In genomic region chr10:125008689-125009579, GRCh38 we compare ENCODE assay signal across 15 cellular contexts.
A peak's percentile ranks its signal among the peaks of the same experiment; 100 is the strongest.
DNase-seq lines count a peak whose midpoint lies in the region; ATAC-seq and TF ChIP-seq lines count a peak whose summit lies in the region.
"Had no signal": no experiment of that assay in that cellular context is flagged by ENCODE, and none has a peak within 500 bp of the region (broad histone marks: within the 10 kb centered on the region; RNA-seq: fewer than 3 reads in every experiment).

No MANE protein-coding gene starts in this region.

- WGBS in esophagus squamous epithelium, 2 donors: 58 to 70% methylated on average over 13 to 15 of the region's 22 CpGs
- 78% methylated on average over 22 of the region's 22 CpGs for WGBS in urinary bladder

- no peak overlapping the region for H2AFZ ChIP-seq in neural progenitor cell (replicated peaks)

- peak overlapping the region; percentile 3 for H3K4me2 ChIP-seq in neural progenitor cell

- H3K9me3 ChIP-seq in right atrium auricular region (no peaks in the 10 kb centered on the region), esophagus squamous epithelium (no peaks in the 10 kb centered on the region), neural progenitor cell (ENCODE audit: low read depth) (no peaks in the 10 kb centered on the region)
- H3K9me3 ChIP-seq: upper lobe of left lung had no signal

- H3K4me1 Mint-ChIP-seq in neural progenitor cell: peaks cover 34% of the 10 kb centered on the region
- H3K4me1 Mint-ChIP-seq: activated T-helper 17 cell treated with anti-CD3 and anti-CD28 coated beads, Interleukin-2, amount 50 U/mL, for 72 hours had no signal

- no peak for TF ChIP-seq POLR2A in esophagus squamous epithelium (IDR thresholded peaks at IDR 0.05)

- H3K36me3 Mint-ChIP-seq in neural progenitor cell: peaks cover 18% of the 10 kb centered on the region

- no peaks in the 10 kb centered on the region for H3K27me3 ChIP-seq in right atrium auricular region
- H3K27me3 ChIP-seq in esophagus squamous epithelium: no peaks in the 10 kb centered on the region
- H3K27me3 ChIP-seq in neural progenitor cell: no peaks in the 10 kb centered on the region
- H3K27me3 ChIP-seq: upper lobe of left lung had no signal

- H3K4me3 ChIP-seq in right atrium auricular region (no peak overlapping the region), esophagus squamous epithelium (peak overlapping the region in 1 of 4 donors; percentile 39), neural progenitor cell (no peak overlapping the region), urinary bladder (ENCODE audit: low read depth, low read length) (no peak overlapping the region)
- H3K4me3 ChIP-seq: skin epidermis, upper lobe of left lung had no signal

- peak overlapping the region; percentile 12 for H3K27ac Mint-ChIP-seq in neural progenitor cell
- H3K27ac Mint-ChIP-seq: activated T-helper 17 cell treated with anti-CD3 and anti-CD28 coated beads, Interleukin-2, amount 50 U/mL, for 72 hours; T-helper 2 cell treated with Interferon-gamma antibody and Interleukin-4, amounts not matched to agents 5 μg/mL and 100 μg/mL, for 36 hours had no signal

- H3K9me3 Mint-ChIP-seq in neural progenitor cell: no peaks in the 10 kb centered on the region
- H3K9me3 Mint-ChIP-seq: activated T-helper 17 cell treated with anti-CD3 and anti-CD28 coated beads, Interleukin-2, amount 50 U/mL, for 72 hours; T-helper 2 cell treated with Interferon-gamma antibody and Interleukin-4, amounts not matched to agents 5 μg/mL and 100 μg/mL, for 36 hours had no signal

- H3K27me3 Mint-ChIP-seq in neural progenitor cell (ENCODE audit: insufficient read depth, low read depth): peaks cover 2% of the 10 kb centered on the region

- DNase-seq in cardiac septum (ENCODE audit: low spot score): peak; percentile 63
- DNase-seq in right atrium auricular region (ENCODE audit: low spot score): no peak
- DNase-seq in esophagus squamous epithelium (lab: John Stamatoyannopoulos, UW): no peak
- DNase-seq in neural progenitor cell (ENCODE audit: low spot score): peak; percentile 63
- DNase-seq: ACHN, MV-4-11, NCI-H748 treated with DMSO at 0.1 percent for 48 hours, upper lobe of left lung had no signal

- peaks cover 6% of the 10 kb centered on the region for H3F3A ChIP-seq in neural progenitor cell (ENCODE audit: low read depth)

- H3K79me2 ChIP-seq in neural progenitor cell (ENCODE audit: low read depth): peaks cover 95% of the 10 kb centered on the region

- H3K4me1 ChIP-seq in right atrium auricular region (peaks cover 0 to 71% of the 10 kb centered on the region in 2 donors), esophagus squamous epithelium (peaks cover 0 to 74% (median 35%) of the 10 kb centered on the region in 3 donors), neural progenitor cell (peaks cover 28% of the 10 kb centered on the region), urinary bladder (ENCODE audit: insufficient read depth) (no peaks in the 10 kb centered on the region)

- peak overlapping the region; percentile 15 for H3K9ac ChIP-seq in neural progenitor cell

- ATAC-seq in GM18873 (IDR thresholded peaks at IDR 0.05; ENCODE audit: low FRiP score, unreplicated experiment) (no peak), HG02623 (IDR thresholded peaks at IDR 0.05; ENCODE audit: unreplicated experiment) (no peak), HG03521 (IDR thresholded peaks at IDR 0.05; ENCODE audit: unreplicated experiment) (no peak)
- ATAC-seq: activated T-helper 17 cell treated with anti-CD3 and anti-CD28 coated beads, Interleukin-2, amount 50 U/mL, for 72 hours had no signal

- no peak overlapping the region for H3K4me3 Mint-ChIP-seq in neural progenitor cell
- H3K4me3 Mint-ChIP-seq: activated T-helper 17 cell treated with anti-CD3 and anti-CD28 coated beads, Interleukin-2, amount 50 U/mL, for 72 hours; T-helper 2 cell treated with Interferon-gamma antibody and Interleukin-4, amounts not matched to agents 5 μg/mL and 100 μg/mL, for 36 hours had no signal

- H3K27ac ChIP-seq in right atrium auricular region (peak overlapping the region in 1 of 2 donors; percentile 89), esophagus squamous epithelium (peak overlapping the region; percentile 62 to 82 (median 72)), neural progenitor cell (peak overlapping the region; percentile 25), urinary bladder (ENCODE audit: low read depth) (peak overlapping the region; percentile 66)

- no peak for TF ChIP-seq CTCF in right atrium auricular region (IDR thresholded peaks at IDR 0.05)
- no peak for TF ChIP-seq CTCF in esophagus squamous epithelium (IDR thresholded peaks at IDR 0.05)
- TF ChIP-seq CTCF in neural progenitor cell (IDR thresholded peaks at IDR 0.05): peak; percentile 20

- H3K36me3 ChIP-seq in right atrium auricular region (peaks cover 11% of the 10 kb centered on the region), esophagus squamous epithelium (peaks cover 0 to 46% (median 0%) of the 10 kb centered on the region in 3 donors), neural progenitor cell (no peaks in the 10 kb centered on the region), urinary bladder (ENCODE audit: insufficient read depth) (no peaks in the 10 kb centered on the region)

- intact Hi-C loops in cardiac septum (cut with DNase I): no loop called here
- intact Hi-C loops in esophagus squamous epithelium (cut with DNase I): no loop called here

- H4K20me1 ChIP-seq in neural progenitor cell (ENCODE audit: low read depth): peaks cover 92% of the 10 kb centered on the region

Comparison
In these comparisons a context has a peak if more than half of its experiments do, and no peak if none do; other contexts are left out.
1. DNase-seq: peak in cardiac septum (single experiment) and neural progenitor cell (single experiment); none in right atrium auricular region (single experiment) and esophagus squamous epithelium (single experiment).